In the genomic region with DNA sequence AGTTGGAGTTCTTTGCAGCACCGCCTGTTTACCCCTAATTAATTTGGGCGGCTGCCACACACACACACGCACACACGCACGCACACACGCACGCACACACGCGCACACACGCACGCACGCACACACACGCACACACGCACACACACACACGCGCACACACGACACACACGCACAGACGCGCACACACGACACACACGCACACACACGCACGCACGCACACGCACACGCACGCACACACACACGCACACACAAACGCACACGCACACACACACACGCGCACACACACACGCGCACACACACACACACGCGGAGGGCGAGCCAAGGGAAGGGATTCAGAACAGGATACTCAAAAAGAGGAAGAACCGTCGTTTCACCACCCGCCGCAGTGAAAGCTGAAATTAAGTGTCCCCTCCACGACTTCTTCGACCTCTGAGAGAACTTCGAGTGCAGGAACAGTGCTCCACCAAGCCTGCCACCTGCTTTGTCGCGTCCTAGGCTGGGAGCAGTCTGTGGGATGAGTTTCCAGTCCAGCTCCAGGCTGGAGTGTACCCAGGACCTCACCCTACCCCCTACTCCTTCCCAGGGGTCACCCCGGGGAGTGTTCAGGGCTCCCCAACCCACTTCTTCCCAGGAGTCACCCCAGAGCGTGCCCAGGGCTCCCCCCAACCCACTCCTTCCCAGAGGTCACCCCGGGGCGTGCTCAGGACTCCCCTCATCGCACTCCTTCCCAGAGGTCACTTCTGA, we compare ENCODE assay signal across 1 cellular context.
TF ChIP-seq lines count a peak whose summit lies in the region.

No MANE protein-coding gene starts in this region.

TF ChIP-seq in K562, 482 proteins besides CTCF, POLR2A, EP300 and RAD21 (continued from another document and continues in another):
- no peak for TF ChIP-seq CHD7 (IDR thresholded peaks at IDR 0.05; ENCODE audit: low read depth, low read length)
- TF ChIP-seq, protein P1, sequence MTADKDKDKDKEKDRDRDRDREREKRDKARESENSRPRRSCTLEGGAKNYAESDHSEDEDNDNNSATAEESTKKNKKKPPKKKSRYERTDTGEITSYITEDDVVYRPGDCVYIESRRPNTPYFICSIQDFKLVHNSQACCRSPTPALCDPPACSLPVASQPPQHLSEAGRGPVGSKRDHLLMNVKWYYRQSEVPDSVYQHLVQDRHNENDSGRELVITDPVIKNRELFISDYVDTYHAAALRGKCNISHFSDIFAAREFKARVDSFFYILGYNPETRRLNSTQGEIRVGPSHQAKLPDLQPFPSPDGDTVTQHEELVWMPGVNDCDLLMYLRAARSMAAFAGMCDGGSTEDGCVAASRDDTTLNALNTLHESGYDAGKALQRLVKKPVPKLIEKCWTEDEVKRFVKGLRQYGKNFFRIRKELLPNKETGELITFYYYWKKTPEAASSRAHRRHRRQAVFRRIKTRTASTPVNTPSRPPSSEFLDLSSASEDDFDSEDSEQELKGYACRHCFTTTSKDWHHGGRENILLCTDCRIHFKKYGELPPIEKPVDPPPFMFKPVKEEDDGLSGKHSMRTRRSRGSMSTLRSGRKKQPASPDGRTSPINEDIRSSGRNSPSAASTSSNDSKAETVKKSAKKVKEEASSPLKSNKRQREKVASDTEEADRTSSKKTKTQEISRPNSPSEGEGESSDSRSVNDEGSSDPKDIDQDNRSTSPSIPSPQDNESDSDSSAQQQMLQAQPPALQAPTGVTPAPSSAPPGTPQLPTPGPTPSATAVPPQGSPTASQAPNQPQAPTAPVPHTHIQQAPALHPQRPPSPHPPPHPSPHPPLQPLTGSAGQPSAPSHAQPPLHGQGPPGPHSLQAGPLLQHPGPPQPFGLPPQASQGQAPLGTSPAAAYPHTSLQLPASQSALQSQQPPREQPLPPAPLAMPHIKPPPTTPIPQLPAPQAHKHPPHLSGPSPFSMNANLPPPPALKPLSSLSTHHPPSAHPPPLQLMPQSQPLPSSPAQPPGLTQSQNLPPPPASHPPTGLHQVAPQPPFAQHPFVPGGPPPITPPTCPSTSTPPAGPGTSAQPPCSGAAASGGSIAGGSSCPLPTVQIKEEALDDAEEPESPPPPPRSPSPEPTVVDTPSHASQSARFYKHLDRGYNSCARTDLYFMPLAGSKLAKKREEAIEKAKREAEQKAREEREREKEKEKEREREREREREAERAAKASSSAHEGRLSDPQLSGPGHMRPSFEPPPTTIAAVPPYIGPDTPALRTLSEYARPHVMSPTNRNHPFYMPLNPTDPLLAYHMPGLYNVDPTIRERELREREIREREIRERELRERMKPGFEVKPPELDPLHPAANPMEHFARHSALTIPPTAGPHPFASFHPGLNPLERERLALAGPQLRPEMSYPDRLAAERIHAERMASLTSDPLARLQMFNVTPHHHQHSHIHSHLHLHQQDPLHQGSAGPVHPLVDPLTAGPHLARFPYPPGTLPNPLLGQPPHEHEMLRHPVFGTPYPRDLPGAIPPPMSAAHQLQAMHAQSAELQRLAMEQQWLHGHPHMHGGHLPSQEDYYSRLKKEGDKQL (CRISPR knock-in tag; IDR thresholded peaks at IDR 0.05; ENCODE audit: borderline replicate concordance) = no peak
- TF ChIP-seq, protein P2, sequence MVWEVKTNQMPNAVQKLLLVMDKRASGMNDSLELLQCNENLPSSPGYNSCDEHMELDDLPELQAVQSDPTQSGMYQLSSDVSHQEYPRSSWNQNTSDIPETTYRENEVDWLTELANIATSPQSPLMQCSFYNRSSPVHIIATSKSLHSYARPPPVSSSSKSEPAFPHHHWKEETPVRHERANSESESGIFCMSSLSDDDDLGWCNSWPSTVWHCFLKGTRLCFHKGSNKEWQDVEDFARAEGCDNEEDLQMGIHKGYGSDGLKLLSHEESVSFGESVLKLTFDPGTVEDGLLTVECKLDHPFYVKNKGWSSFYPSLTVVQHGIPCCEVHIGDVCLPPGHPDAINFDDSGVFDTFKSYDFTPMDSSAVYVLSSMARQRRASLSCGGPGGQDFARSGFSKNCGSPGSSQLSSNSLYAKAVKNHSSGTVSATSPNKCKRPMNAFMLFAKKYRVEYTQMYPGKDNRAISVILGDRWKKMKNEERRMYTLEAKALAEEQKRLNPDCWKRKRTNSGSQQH (CRISPR knock-in tag; IDR thresholded peaks at IDR 0.05) = peak; percentile 95
- TF ChIP-seq PTTG1 (tag; IDR thresholded peaks at IDR 0.05; ENCODE audit: low read depth) = no peak
- TF ChIP-seq ZNF707 (CRISPR knock-in tag; conservative IDR thresholded peaks at IDR 0.05) = 0 out of 2 replicates have a peak, but pooled peaks have one; percentile 35
- no peak for TF ChIP-seq POLR3G (IDR thresholded peaks at IDR 0.05; ENCODE audit: extremely low read depth, insufficient read length, insufficient replicate concordance)
- TF ChIP-seq NR2C2 (CRISPR knock-in tag; IDR thresholded peaks at IDR 0.05) = no peak
- peak; percentile 21; the same call in 1 of the 2 replicates for TF ChIP-seq NR2C2 (tag; IDR thresholded peaks at IDR 0.05)
- no peak for TF ChIP-seq DACH1 (IDR thresholded peaks at IDR 0.05; ENCODE audit: partially characterized antibody)
- TF ChIP-seq, protein P3, sequence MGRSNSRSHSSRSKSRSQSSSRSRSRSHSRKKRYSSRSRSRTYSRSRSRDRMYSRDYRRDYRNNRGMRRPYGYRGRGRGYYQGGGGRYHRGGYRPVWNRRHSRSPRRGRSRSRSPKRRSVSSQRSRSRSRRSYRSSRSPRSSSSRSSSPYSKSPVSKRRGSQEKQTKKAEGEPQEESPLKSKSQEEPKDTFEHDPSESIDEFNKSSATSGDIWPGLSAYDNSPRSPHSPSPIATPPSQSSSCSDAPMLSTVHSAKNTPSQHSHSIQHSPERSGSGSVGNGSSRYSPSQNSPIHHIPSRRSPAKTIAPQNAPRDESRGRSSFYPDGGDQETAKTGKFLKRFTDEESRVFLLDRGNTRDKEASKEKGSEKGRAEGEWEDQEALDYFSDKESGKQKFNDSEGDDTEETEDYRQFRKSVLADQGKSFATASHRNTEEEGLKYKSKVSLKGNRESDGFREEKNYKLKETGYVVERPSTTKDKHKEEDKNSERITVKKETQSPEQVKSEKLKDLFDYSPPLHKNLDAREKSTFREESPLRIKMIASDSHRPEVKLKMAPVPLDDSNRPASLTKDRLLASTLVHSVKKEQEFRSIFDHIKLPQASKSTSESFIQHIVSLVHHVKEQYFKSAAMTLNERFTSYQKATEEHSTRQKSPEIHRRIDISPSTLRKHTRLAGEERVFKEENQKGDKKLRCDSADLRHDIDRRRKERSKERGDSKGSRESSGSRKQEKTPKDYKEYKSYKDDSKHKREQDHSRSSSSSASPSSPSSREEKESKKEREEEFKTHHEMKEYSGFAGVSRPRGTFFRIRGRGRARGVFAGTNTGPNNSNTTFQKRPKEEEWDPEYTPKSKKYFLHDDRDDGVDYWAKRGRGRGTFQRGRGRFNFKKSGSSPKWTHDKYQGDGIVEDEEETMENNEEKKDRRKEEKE (IDR thresholded peaks at IDR 0.05; ENCODE audit: borderline replicate concordance in 1 of 2, control insufficient read depth in 1 of 2, low read depth in 2 of 2, low read length in 1 of 2) = no peak
- TF ChIP-seq, protein P4, sequence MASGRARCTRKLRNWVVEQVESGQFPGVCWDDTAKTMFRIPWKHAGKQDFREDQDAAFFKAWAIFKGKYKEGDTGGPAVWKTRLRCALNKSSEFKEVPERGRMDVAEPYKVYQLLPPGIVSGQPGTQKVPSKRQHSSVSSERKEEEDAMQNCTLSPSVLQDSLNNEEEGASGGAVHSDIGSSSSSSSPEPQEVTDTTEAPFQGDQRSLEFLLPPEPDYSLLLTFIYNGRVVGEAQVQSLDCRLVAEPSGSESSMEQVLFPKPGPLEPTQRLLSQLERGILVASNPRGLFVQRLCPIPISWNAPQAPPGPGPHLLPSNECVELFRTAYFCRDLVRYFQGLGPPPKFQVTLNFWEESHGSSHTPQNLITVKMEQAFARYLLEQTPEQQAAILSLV (tag; IDR thresholded peaks at IDR 0.05) = peak; percentile 59
- TF ChIP-seq ZNF717 (CRISPR knock-in tag; IDR thresholded peaks at IDR 0.05) = no peak
- TF ChIP-seq ZSCAN32 (CRISPR knock-in tag; IDR thresholded peaks at IDR 0.05) = no peak
- TF ChIP-seq ZNF76 (CRISPR knock-in tag; IDR thresholded peaks at IDR 0.05; ENCODE audit: borderline replicate concordance) = no peak
- no peak for TF ChIP-seq ZNF79 (CRISPR knock-in tag; IDR thresholded peaks at IDR 0.05; ENCODE audit: low read depth)
- TF ChIP-seq ZC3H4 (CRISPR knock-in tag; IDR thresholded peaks at IDR 0.05; ENCODE audit: borderline replicate concordance) = peak; percentile 48; the same call in 1 of the 2 replicates
- TF ChIP-seq KLF1 (tag; IDR thresholded peaks at IDR 0.05) = no peak
- TF ChIP-seq TCF7L2 (IDR thresholded peaks at IDR 0.05; ENCODE audit: low read depth, low read length) = no peak
- no peak for TF ChIP-seq ZNF124 (CRISPR knock-in tag; IDR thresholded peaks at IDR 0.05)
- no peak for TF ChIP-seq CCAR2 (IDR thresholded peaks at IDR 0.05; ENCODE audit: low read depth, low read length)
- 0 out of 2 replicates have a peak, but pooled peaks have one; percentile 78 for TF ChIP-seq THRAP3 (IDR thresholded peaks at IDR 0.05; ENCODE audit: borderline replicate concordance)
- no peak for TF ChIP-seq ZNF57 (CRISPR knock-in tag; IDR thresholded peaks at IDR 0.05)
- no peak for TF ChIP-seq ZNF695 (CRISPR knock-in tag; IDR thresholded peaks at IDR 0.05)
